In the genomic region with DNA sequence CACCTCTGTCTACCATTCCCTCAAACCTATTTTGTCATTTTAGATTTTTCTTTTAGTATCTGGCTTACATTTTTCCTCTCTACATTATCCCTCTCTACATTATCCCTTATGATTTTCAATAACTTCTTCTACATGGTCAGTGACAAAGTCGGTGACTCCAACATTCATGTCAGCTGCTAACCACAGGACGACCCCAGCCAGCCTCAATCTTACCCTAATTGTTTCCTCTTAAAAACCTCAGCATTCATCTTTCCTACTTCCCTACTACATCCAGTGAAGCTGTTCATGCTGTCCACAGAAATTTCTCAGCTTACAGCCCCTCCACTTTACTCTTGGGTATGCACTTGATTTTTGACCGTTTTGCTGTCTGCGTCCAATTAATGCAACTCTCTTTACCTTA, we compare ENCODE assay signal across 19 cellular contexts.
"Had no signal": no experiment of that assay in that cellular context is flagged by ENCODE, and none has a peak within 500 bp of the region (broad histone marks: within the 10 kb centered on the region; RNA-seq: fewer than 3 reads in every experiment).

No MANE protein-coding gene starts in this region.

- H3K27ac ChIP-seq: gastroesophageal sphincter, stomach, testis, uterus had no signal

- H3K27me3 ChIP-seq: adrenal gland, gastroesophageal sphincter, stomach, testis, uterus had no signal

- H3K9ac ChIP-seq: SK-N-SH had no signal

- ATAC-seq: activated CD8-positive, alpha-beta memory T cell treated with anti-CD3 and anti-CD28 coated beads, Interleukin-2, amount 10 ng/mL, durations not matched to agents 7 days and 5 days; gastroesophageal sphincter; left lobe of liver; mucosa of descending colon; naive thymus-derived CD8-positive, alpha-beta T cell; T-cell had no signal

- H3K4me1 ChIP-seq: gastroesophageal sphincter, testis, uterus had no signal

- DNase-seq: activated CD4-positive, alpha-beta memory T cell treated with anti-CD3 and anti-CD28 coated beads for 36 hours; activated CD4-positive, alpha-beta T cell treated with anti-CD3 and anti-CD28 coated beads for 1 hour; activated CD8-positive, alpha-beta memory T cell treated with anti-CD3 and anti-CD28 coated beads, Interleukin-2, amount 10 ng/mL, durations not matched to agents 7 days and 5 days; activated naive CD4-positive, alpha-beta T cell treated with anti-CD3 and anti-CD28 coated beads, Interleukin-2, amount 10 ng/mL, durations not matched to agents 7 days and 5 days; activated T-cell treated with anti-CD3 and anti-CD28 coated beads, Interleukin-2, amount 50 U/mL, for 1 hour; mammary epithelial cell; mucosa of descending colon; naive thymus-derived CD8-positive, alpha-beta T cell; posterior cingulate gyrus; SK-N-SH; stimulated activated CD4-positive, alpha-beta T cell treated with anti-CD3 and anti-CD28 coated beads, Interleukin-4, amount 100 ng/mL, for 24 hours; stomach; T-cell; T-helper 9 cell; testis; uterus had no signal

- H3K36me3 ChIP-seq: adrenal gland, uterus had no signal

- H3K4me2 ChIP-seq: SK-N-SH had no signal

- H3K4me3 ChIP-seq: adrenal gland, gastroesophageal sphincter, mucosa of descending colon, stomach, testis, uterus had no signal

- H3K9me2 ChIP-seq: SK-N-SH had no signal

- H3K9me3 ChIP-seq: adrenal gland, gastroesophageal sphincter, mucosa of descending colon, SK-N-SH, stomach, testis, uterus had no signal
